In the genomic region with DNA sequence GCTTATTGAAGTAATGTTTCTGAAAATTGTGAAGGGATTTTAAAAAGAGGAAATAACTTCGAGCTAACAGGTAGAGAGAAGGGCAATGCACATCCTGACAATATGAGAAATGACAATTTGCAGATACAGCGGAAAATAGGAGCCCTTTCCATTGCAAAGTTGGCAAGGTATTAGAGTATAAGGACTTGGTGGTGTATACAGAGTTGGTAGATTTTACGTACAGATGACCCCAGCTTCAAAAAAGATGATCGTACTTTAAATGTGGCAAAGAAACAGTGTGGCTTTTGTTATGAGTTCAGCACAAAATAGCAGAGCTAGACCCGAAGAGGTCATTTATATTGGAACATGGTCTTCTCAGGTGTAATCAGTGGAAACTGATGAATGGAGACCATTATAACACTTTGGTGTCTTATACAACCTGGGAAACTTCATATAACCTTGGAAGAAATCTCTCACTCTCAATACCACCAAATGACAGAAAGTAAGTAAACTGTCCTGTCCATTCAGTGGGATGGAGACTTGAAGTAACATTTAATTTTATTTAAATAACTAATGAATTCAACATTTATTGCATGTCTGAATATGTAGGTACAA, we compare ENCODE assay signal across 11 cellular contexts. TPM values are rescaled to one million over a fixed set of nuclear protein-coding genes. Genes with fewer than 3 reads are reported as not detected.
DNase-seq lines count a peak whose midpoint lies in the region; ATAC-seq, FAIRE-seq and TF ChIP-seq lines count a peak whose summit lies in the region.
"Had no signal": no experiment of that assay in that cellular context is flagged by ENCODE, and none has a peak within 500 bp of the region (broad histone marks: within the 10 kb centered on the region; RNA-seq: fewer than 3 reads in every experiment).

No MANE protein-coding gene starts in this region.

- POLR2A ChIA-PET in A673 (lab: Charles Lee; ENCODE audit: low non-redundant PET) (interaction anchor here (0.9 kb wide), 1 partner anchor 223 kb away, joined by 4 read pairs; no protein-coding TSS in a partner anchor), K562 (lab: Yijun Ruan, JAX) (interaction anchor here (0.6 to 1.5 kb wide), 3 partner anchors 9 to 839 kb away, joined by 3 to 4 read pairs (median 3); no protein-coding TSS in a partner anchor)

- ATAC-seq in K562 (peak; percentile 54), naive B cell (ENCODE audit: low read depth in 2 of 2) (peak; percentile 15 to 27), HG03378 (IDR thresholded peaks at IDR 0.05; ENCODE audit: unreplicated experiment) (no peak), GM21367 (IDR thresholded peaks at IDR 0.05; ENCODE audit: unreplicated experiment) (no peak)

- peak overlapping the region; percentile 63 for H3K4me2 ChIP-seq in K562 (ENCODE audit: insufficient read depth, low read length)

- peaks cover 3% of the 10 kb centered on the region for H3K9me3 ChIP-seq in A673 (ENCODE audit: low read depth, low read length, poor library complexity, severe bottlenecking)
- H3K9me3 ChIP-seq in HAP-1 = no peaks in the 10 kb centered on the region
- H3K9me3 ChIP-seq in K562 (replicated peaks; ENCODE audit: control insufficient read depth, insufficient read depth, low read depth, low read length) = no peaks in the 10 kb centered on the region

- 5% methylated on average over 5 of the region's 5 CpGs for WGBS in K562 (ENCODE audit: insufficient coverage, low coverage, missing lambda C conversion rate)

- H3K4me3 Mint-ChIP-seq in naive B cell = peak overlapping the region; percentile 80 to 96 (median 92)

- H3K4me1 ChIP-seq in A673 (ENCODE audit: insufficient read depth, low read length, poor library complexity, severe bottlenecking) (peaks cover 4% of the 10 kb centered on the region), HAP-1 (peaks cover 58% of the 10 kb centered on the region), K562 (replicated peaks in 1 of 2; ENCODE audit: control insufficient read depth in 2 of 2, insufficient read depth in 2 of 2, low read length in 2 of 2) (no peaks in the 10 kb centered on the region; a peak in 1 of 5 replicates)

- in situ Hi-C loops in HAP-1 (cut with MboI; ENCODE audit: low sequenced_read_pairs) (no loop called here), K562 (cut with MboI) (no loop called here)

- H2AFZ ChIP-seq in K562 (ENCODE audit: low read depth, low read length) = peak overlapping the region; percentile 64

- DNase-seq in A673 (ENCODE audit: low spot score) (peak; percentile 26), HAP-1 (ENCODE audit: low spot score in 2 of 2) (peak in 1 of 2 experiments; percentile 44), K562 (ENCODE audit: extremely low read depth in 1 of 4, low spot score in 3 of 4) (no peak), naive B cell (no peak), NCI-H2227 treated with DMSO at 0.1 percent for 48 hours (lab: John Stamatoyannopoulos, UW) (no peak), H54 (ENCODE audit: insufficient read length, low spot score) (no peak)
- DNase-seq: activated CD4-positive, alpha-beta T cell treated with anti-CD3 and anti-CD28 coated beads, Interleukin-2, amount 50 U/mL, for 48 hours; DMS 273 treated with DMSO at 0.1 percent for 48 hours had no signal

- CTCF ChIA-PET in A673 (lab: Charles Lee) (no interaction called here), K562 (lab: Yijun Ruan, JAX; ENCODE audit: low intra/inter-chr PET ratio) (no interaction called here)

- H3K9me1 ChIP-seq in K562 (ENCODE audit: control insufficient read depth, insufficient read depth, low read length) = no peaks in the 10 kb centered on the region

- H3K27me3 ChIP-seq in A673 (replicated peaks; ENCODE audit: insufficient read depth, low read depth, low read length, poor library complexity) (no peaks in the 10 kb centered on the region), HAP-1 (ENCODE audit: low read depth) (no peaks in the 10 kb centered on the region), K562 (ENCODE audit: control insufficient read depth in 2 of 2, insufficient read depth in 2 of 2, low read length in 2 of 2) (no peaks in the 10 kb centered on the region)

- no peaks in the 10 kb centered on the region for H3K79me2 ChIP-seq in K562 (ENCODE audit: control insufficient read depth, insufficient read depth, low read length)

- intact Hi-C loops in A673 (cut with micrococcal nuclease; ENCODE audit: unreplicated experiment) = no loop called here
- intact Hi-C loops in K562 (cut with micrococcal nuclease) = no loop called here

- TF ChIP-seq CTCF in A673 (conservative IDR thresholded peaks at IDR 0.05; ENCODE audit: low read depth, low read length) = no peak
- TF ChIP-seq CTCF in K562 (IDR thresholded peaks at IDR 0.05 in 2 of 3, conservative IDR thresholded peaks at IDR 0.05 in 1 of 3; ENCODE audit: insufficient read depth in 2 of 3, low read depth in 1 of 3, low read length in 3 of 3) = no peak

- H3K27ac Mint-ChIP-seq in naive B cell = peak overlapping the region; percentile 52 to 98 (median 86)

- H3K9ac ChIP-seq in K562 (ENCODE audit: insufficient read depth in 1 of 2, low read depth in 2 of 2, low read length in 2 of 2) = peak overlapping the region in 1 of 2 experiments; percentile 57; a peak in 2 of 4 replicates

- no peak for TF ChIP-seq EP300 in K562 (IDR thresholded peaks at IDR 0.05; ENCODE audit: low read length)

- H3K4me1 Mint-ChIP-seq in naive B cell = peaks cover 39 to 60% (median 48%) of the 10 kb centered on the region in 3 donors

- peaks cover 3% of the 10 kb centered on the region for H3K36me3 ChIP-seq in A673 (ENCODE audit: insufficient read depth, low read length, poor library complexity, severe bottlenecking)
- H3K36me3 ChIP-seq in HAP-1 (replicated peaks) = no peaks in the 10 kb centered on the region; the same call in 1 of the 2 replicates
- no peaks in the 10 kb centered on the region for H3K36me3 ChIP-seq in K562 (ENCODE audit: control insufficient read depth, insufficient read depth, low read length)

- TF ChIP-seq POLR2A in K562 (conservative IDR thresholded peaks at IDR 0.05) (no peak), H54 (IDR thresholded peaks at IDR 0.05; ENCODE audit: low read depth, low read length) (no peak)

- peak overlapping the region; percentile 64 for H3K27ac ChIP-seq in A673 (ENCODE audit: low read depth, low read length, poor library complexity, severe bottlenecking)
- H3K27ac ChIP-seq in K562 (ENCODE audit: extremely low read depth, low read depth, low read length) = peak overlapping the region; percentile 58

- TF ChIP-seq RAD21 in K562 (CRISPR knock-in tag; conservative IDR thresholded peaks at IDR 0.05 in 1 of 2, IDR thresholded peaks at IDR 0.05 in 1 of 2) = no peak

- H4K20me1 ChIP-seq in K562 (replicated peaks; ENCODE audit: control insufficient read depth, insufficient read depth, low read length) = no peaks in the 10 kb centered on the region

- BruUV-seq in A673 (replicated peaks; lab: Mats Ljungman, UMichigan) (no TSS peak), K562 (replicated peaks; lab: Mats Ljungman, UMichigan) (TSS peak; percentile 27)

- H3K36me3 Mint-ChIP-seq in naive B cell = peaks cover 22 to 23% of the 10 kb centered on the region in 2 donors

- H3K9me3 Mint-ChIP-seq in naive B cell = peaks cover 4 to 17% (median 13%) of the 10 kb centered on the region in 7 donors

- H3K27me3 Mint-ChIP-seq in naive B cell = no peaks in the 10 kb centered on the region

- peak overlapping the region; percentile 53 for H3K4me3 ChIP-seq in A673 (ENCODE audit: low read depth, low read length, poor library complexity, severe bottlenecking)
- peak overlapping the region; percentile 30 for H3K4me3 ChIP-seq in HAP-1
- peak overlapping the region; percentile 20; the same call in 1 of the 2 replicates for H3K4me3 ChIP-seq in K562

- FAIRE-seq in K562 (lab: Jason Lieb, UNC) = no peak
- no peak for FAIRE-seq in H54 (lab: Jason Lieb, UNC)

RNA-seq across cellular contexts. Expression of a gene that starts 2.3 kb away (rescaled TPM):
- total RNA-seq in A673 (2021) (9.4 and 12.3 TPM in 2 replicates), K562 (2014; rRNA removed) (1.2 and 1.3 TPM in 2 replicates), K562 (2014; rRNA removed; fragmentation: Illumina TruSeq; extraction: Trizol) (2.3 and 2.8 TPM in 2 replicates), K562 (2015; rRNA removed; fragmentation: Illumina TruSeq; extraction: Trizol) (5.8 and 5.9 TPM in 2 replicates), K562 (2021) (1.8 and 2.1 TPM in 2 replicates)
- 1.1 and 4.5 TPM in 2 replicates for total RNA-seq in K562 (2011; cell fraction: chromatin; rRNA removed; ENCODE audit: low replicate concordance)
- total RNA-seq in K562 (2011; cell fraction: nucleolus; rRNA removed) = 0.33 and 0.66 TPM in 2 replicates
- total RNA-seq in K562 (2011; cell fraction: nucleoplasm; rRNA removed) = 1.5 and 2.3 TPM in 2 replicates
- polyA plus RNA-seq in K562 (2011; rRNA removed) (3.2 and 6.6 TPM in 2 replicates), K562 (2014; fragmentation: Illumina TruSeq; extraction: Trizol) (2.1 and 2.9 TPM in 2 replicates), K562 (2014; fragmentation: Nextera tagmentation; extraction: Ambion mirVana) (1 to 10 TPM; 4.3 to 5.2 TPM), K562 (2014; rRNA removed) (2.1 and 2.9 TPM in 2 replicates), naive B cell (ENCODE audit: low read depth in 6 of 6) (10 to 100 TPM; 47.2 to 85.8 (median 61.3) TPM)
- polyA plus RNA-seq in K562 (2011; cell fraction: cytosol; rRNA removed) = 0.30 and 2.3 TPM in 2 replicates
- polyA plus RNA-seq in K562 (2011; cell fraction: nucleus; rRNA removed) = 0.80 and 3.2 TPM in 2 replicates
- 2.5 and 4.1 TPM in 2 replicates for polyA plus RNA-seq in K562 (2012)
- polyA minus RNA-seq in K562 (2011; rRNA and poly(A)+ RNA removed) = 3.2 and 5.2 TPM in 2 replicates
- polyA minus RNA-seq in K562 (2011; cell fraction: cytosol; rRNA and poly(A)+ RNA removed) = 2.0 and 3.1 TPM in 2 replicates
- polyA minus RNA-seq in K562 (2011; cell fraction: nucleus; rRNA and poly(A)+ RNA removed) = 1.8 and 4.0 TPM in 2 replicates

RNA-seq across cellular contexts. Expression of a gene that starts 14.4 kb away (rescaled TPM):
- total RNA-seq in A673 (2021) (not detected in 2 replicates), K562 (2014; rRNA removed) (not detected in 2 replicates), K562 (2014; rRNA removed; fragmentation: Illumina TruSeq; extraction: Trizol) (not detected in 2 replicates), K562 (2015; rRNA removed; fragmentation: Illumina TruSeq; extraction: Trizol) (not detected in 2 replicates), K562 (2021) (not detected in 2 replicates)
- total RNA-seq in K562 (2011; cell fraction: chromatin; rRNA removed; ENCODE audit: low replicate concordance) = not detected in 2 replicates
- not detected in 2 replicates for total RNA-seq in K562 (2011; cell fraction: nucleolus; rRNA removed)
- total RNA-seq in K562 (2011; cell fraction: nucleoplasm; rRNA removed) = not detected in 2 replicates
- polyA plus RNA-seq in K562 (2011; rRNA removed) (not detected in 2 replicates), K562 (2014; fragmentation: Illumina TruSeq; extraction: Trizol) (not detected in 2 replicates), K562 (2014; fragmentation: Nextera tagmentation; extraction: Ambion mirVana) (not detected), K562 (2014; rRNA removed) (not detected in 2 replicates), naive B cell (ENCODE audit: low read depth in 6 of 6) (not detected)
- not detected in 2 replicates for polyA plus RNA-seq in K562 (2011; cell fraction: cytosol; rRNA removed)
- polyA plus RNA-seq in K562 (2011; cell fraction: nucleus; rRNA removed) = not detected in 2 replicates
- polyA plus RNA-seq in K562 (2012) = not detected in 2 replicates
- not detected in 2 replicates for polyA minus RNA-seq in K562 (2011; rRNA and poly(A)+ RNA removed)
- not detected in 2 replicates for polyA minus RNA-seq in K562 (2011; cell fraction: cytosol; rRNA and poly(A)+ RNA removed)
- not detected in 2 replicates for polyA minus RNA-seq in K562 (2011; cell fraction: nucleus; rRNA and poly(A)+ RNA removed)
- polyA plus RNA-seq: neural cell had no signal

RNA-seq across cellular contexts. Expression of a gene that starts 39.6 kb away (rescaled TPM):
- total RNA-seq in A673 (2021) (not detected in 2 replicates), K562 (2014; rRNA removed) (0.24 and 0.77 TPM in 2 replicates), K562 (2014; rRNA removed; fragmentation: Illumina TruSeq; extraction: Trizol) (0.99 and 1.1 TPM in 2 replicates), K562 (2015; rRNA removed; fragmentation: Illumina TruSeq; extraction: Trizol) (0.90 and 1.1 TPM in 2 replicates), K562 (2021) (0.72 and 1.3 TPM in 2 replicates)
- 0.42 and 1.4 TPM in 2 replicates for total RNA-seq in K562 (2011; cell fraction: chromatin; rRNA removed; ENCODE audit: low replicate concordance)
- total RNA-seq in K562 (2011; cell fraction: nucleolus; rRNA removed) = 0.53 TPM in 1 of 2 replicates, not detected in the other
- total RNA-seq in K562 (2011; cell fraction: nucleoplasm; rRNA removed) = 2.4 TPM in 1 of 2 replicates, not detected in the other
- polyA plus RNA-seq in K562 (2011; rRNA removed) (1.1 and 1.3 TPM in 2 replicates), K562 (2014; fragmentation: Illumina TruSeq; extraction: Trizol) (1.00 and 1.3 TPM in 2 replicates), K562 (2014; fragmentation: Nextera tagmentation; extraction: Ambion mirVana) (under 1 TPM; 0.48 to 0.53 TPM), K562 (2014; rRNA removed) (1.8 and 2.1 TPM in 2 replicates), naive B cell (ENCODE audit: low read depth in 6 of 6) (1 to 10 TPM in 5 of 6 donors, not detected in 1; 1.6 to 5.6 (median 2.4) TPM)
- polyA plus RNA-seq in K562 (2011; cell fraction: cytosol; rRNA removed) = 0.71 TPM in 1 of 2 replicates, not detected in the other
- polyA plus RNA-seq in K562 (2011; cell fraction: nucleus; rRNA removed) = 0.55 and 2.5 TPM in 2 replicates
- polyA plus RNA-seq in K562 (2012) = 1.0 and 1.1 TPM in 2 replicates
- polyA minus RNA-seq in K562 (2011; rRNA and poly(A)+ RNA removed) = 0.21 and 0.36 TPM in 2 replicates
- not detected in 2 replicates for polyA minus RNA-seq in K562 (2011; cell fraction: cytosol; rRNA and poly(A)+ RNA removed)
- polyA minus RNA-seq in K562 (2011; cell fraction: nucleus; rRNA and poly(A)+ RNA removed) = 0.78 TPM in 1 of 2 replicates, not detected in the other
- polyA plus RNA-seq: neural cell had no signal

Comparison
In these comparisons a context has a peak if more than half of its experiments do, and no peak if none do; other contexts are left out.
1. ATAC-seq: peak in K562 (single experiment) and naive B cell (2 of 2); none in HG03378 (single experiment) and GM21367 (single experiment).
2. Peak in every context shown above with its lines, with median percentiles within 50 percentile points of each other: H3K4me3 ChIP-seq.